25 cellular contexts compared by ENCODE assay signal in the genomic region with DNA sequence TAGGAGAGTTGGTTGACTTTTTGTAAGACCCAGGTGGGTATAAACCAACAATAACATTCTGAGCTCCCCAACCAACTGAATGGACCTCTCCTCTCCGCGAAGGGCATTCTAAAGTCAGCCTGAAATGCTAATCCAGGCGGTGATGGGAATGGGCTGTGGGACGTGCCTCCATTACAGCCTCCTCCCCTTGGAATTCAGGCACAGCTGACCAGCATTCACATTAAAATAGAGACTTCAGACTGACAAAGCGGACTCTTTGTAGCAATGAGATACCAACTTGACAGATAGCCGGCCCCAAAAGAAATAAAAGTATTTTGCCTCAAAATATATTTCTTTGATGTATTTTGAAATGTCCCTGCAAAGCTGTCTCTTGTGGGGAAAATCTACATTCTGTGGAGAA.
DNase-seq lines count a peak whose midpoint lies in the region; ATAC-seq and TF ChIP-seq lines count a peak whose summit lies in the region.
"Had no signal": no experiment of that assay in that cellular context is flagged by ENCODE, and none has a peak within 500 bp of the region (broad histone marks: within the 10 kb centered on the region; RNA-seq: fewer than 3 reads in every experiment).

No MANE protein-coding gene starts in this region.

- H3K9me3 Mint-ChIP-seq in nephron progenitor cell: peaks cover 12% of the 10 kb centered on the region

- no peaks in the 10 kb centered on the region for H3K27me3 ChIP-seq in HUES64 (ENCODE audit: insufficient read depth, low read length)
- no peaks in the 10 kb centered on the region; the same call in 1 of the 2 replicates for H3K27me3 ChIP-seq in iPS DF 6.9 (ENCODE audit: control insufficient read depth, insufficient read depth, low read length)
- H3K27me3 ChIP-seq: Peyer's patch, SJSA1 had no signal

- H3K9me3 ChIP-seq in HUES64 (ENCODE audit: insufficient read depth, low read depth, low read length) (peaks cover 7% of the 10 kb centered on the region; the same call in 1 of the 2 replicates), iPS DF 6.9 (ENCODE audit: control insufficient read depth, insufficient read depth, low read length) (no peaks in the 10 kb centered on the region)
- H3K9me3 ChIP-seq: Caco-2, Peyer's patch had no signal

- no peak overlapping the region for H3K9ac ChIP-seq in HUES64 (ENCODE audit: low read depth, low read length)
- H3K9ac ChIP-seq: BLaER1 treated with 17β-estradiol and CSF1 and Interleukin-3, amounts not matched to agents 10 nM and 100 nM; KMS-11 had no signal

- H3K36me3 ChIP-seq in HUES64 (ENCODE audit: insufficient read depth, low read length) (no peaks in the 10 kb centered on the region), iPS DF 6.9 (ENCODE audit: control insufficient read depth, insufficient read depth, low read length) (peaks cover 2% of the 10 kb centered on the region; the same call in 1 of the 2 replicates)
- H3K36me3 ChIP-seq: BLaER1 treated with 17β-estradiol and CSF1 and Interleukin-3, amounts not matched to agents 10 nM and 100 nM; Peyer's patch; SJSA1 had no signal

- H3K4me1 ChIP-seq in HUES64 (ENCODE audit: insufficient read depth, low read length) (peaks cover 22% of the 10 kb centered on the region), iPS DF 6.9 (ENCODE audit: control insufficient read depth, insufficient read depth, low read length) (peaks cover 11% of the 10 kb centered on the region)
- H3K4me1 ChIP-seq: Peyer's patch had no signal

- ATAC-seq in HG03108 (IDR thresholded peaks at IDR 0.05; ENCODE audit: unreplicated experiment): no peak
- no peak for ATAC-seq in HG03378 (IDR thresholded peaks at IDR 0.05; ENCODE audit: unreplicated experiment)

- DNase-seq in ELF-1 (ENCODE audit: low read depth, low spot score): peak; percentile 69
- peak; percentile 37 for DNase-seq in iPS DF 6.9 (ENCODE audit: low read depth, low spot score)
- DNase-seq in nephron progenitor cell: no peak
- no peak for DNase-seq in activated CD4-positive, alpha-beta T cell treated with anti-CD3 and anti-CD28 coated beads, Interleukin-2, amount 50 U/mL, for 1 hour
- DNase-seq in NCI-H226: no peak
- DNase-seq: 8988T; Caco-2; CD4-positive, alpha-beta memory T cell; DMS 273 treated with DMSO at 0.1 percent for 48 hours; DND-41; IMR-90; NCI-H1105 treated with DMSO at 0.1 percent for 48 hours; NCI-H2029 treated with DMSO at 0.1 percent for 48 hours; NCI-H345; NCI-H524; NCI-H774; NK-92 treated with Interleukin-12 subunit alpha and Interleukin-12 subunit beta, amount 100 ng/mL, for 24 hours; Peyer's patch had no signal

- WGBS in HUES64: 2% methylated on average over 5 of the region's 6 CpGs
- WGBS in iPS DF 6.9 (ENCODE audit: insufficient coverage, insufficient read length): no CpG with 5 or more reads among the region's 6 CpGs

- peaks cover 24% of the 10 kb centered on the region for H3K4me1 Mint-ChIP-seq in nephron progenitor cell
- H3K4me1 Mint-ChIP-seq: CD4-positive, alpha-beta memory T cell had no signal

- H3K4me3 ChIP-seq in HUES64 (ENCODE audit: low read length) (no peak overlapping the region), iPS DF 6.9 (ENCODE audit: low read length) (no peak overlapping the region)
- H3K4me3 ChIP-seq: BLaER1 treated with 17β-estradiol and CSF1 and Interleukin-3, amounts not matched to agents 10 nM and 100 nM; Peyer's patch; SJSA1 had no signal

- peaks cover 6% of the 10 kb centered on the region for H3K27me3 Mint-ChIP-seq in nephron progenitor cell (ENCODE audit: low read depth, poor library complexity)

- H3K36me3 Mint-ChIP-seq in nephron progenitor cell (ENCODE audit: low read depth): peaks cover 51% of the 10 kb centered on the region
- H3K36me3 Mint-ChIP-seq: CD4-positive, alpha-beta memory T cell had no signal

- no peak for TF ChIP-seq CTCF in nephron progenitor cell (IDR thresholded peaks at IDR 0.05)

- no peak overlapping the region for H3K4me3 Mint-ChIP-seq in nephron progenitor cell
- H3K4me3 Mint-ChIP-seq: CD4-positive, alpha-beta memory T cell had no signal

- H3K27ac ChIP-seq in HUES64 (ENCODE audit: low read depth, low read length): peak overlapping the region; percentile 71; the same call in 1 of the 2 replicates
- no peak overlapping the region for H3K27ac ChIP-seq in iPS DF 6.9 (ENCODE audit: low read length)
- H3K27ac ChIP-seq: BLaER1 treated with 17β-estradiol and CSF1 and Interleukin-3, amounts not matched to agents 10 nM and 100 nM; HL-60; KMS-11; Peyer's patch; SJSA1 had no signal

- peak overlapping the region; percentile 43 for H3K27ac Mint-ChIP-seq in nephron progenitor cell
- H3K27ac Mint-ChIP-seq: CD4-positive, alpha-beta memory T cell had no signal

Comparison
In these comparisons a context has a peak if more than half of its experiments do, and no peak if none do; other contexts are left out.
1. DNase-seq: peak in ELF-1 (single experiment) and iPS DF 6.9 (single experiment); none in nephron progenitor cell (single experiment), activated CD4-positive, alpha-beta T cell treated with anti-CD3 and anti-CD28 coated beads, Interleukin-2, amount 50 U/mL, for 1 hour (single experiment) and NCI-H226 (single experiment).